Comparison of ENCODE assay signal across 24 cellular contexts in the genomic region with DNA sequence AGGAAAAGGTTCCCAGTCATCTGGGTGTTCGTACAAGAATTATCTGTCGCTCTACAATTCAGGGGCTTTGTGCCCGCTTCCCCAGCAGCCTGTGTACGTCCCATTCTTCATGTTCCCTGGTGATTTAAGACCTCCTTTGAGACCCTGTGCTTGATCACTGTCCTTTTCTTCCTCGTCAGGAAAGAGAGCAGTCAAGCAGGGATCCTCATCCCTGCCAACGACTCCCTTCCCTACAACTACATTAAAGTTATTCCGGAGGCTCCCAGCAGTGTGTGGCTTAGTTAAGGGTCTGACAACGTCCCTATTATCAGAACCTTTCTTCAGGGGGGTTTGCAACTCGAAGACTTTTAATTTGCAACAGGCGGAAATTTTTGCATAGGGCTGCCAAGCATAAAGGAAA.
DNase-seq lines count a peak whose midpoint lies in the region; ATAC-seq and TF ChIP-seq lines count a peak whose summit lies in the region.
"Had no signal": no experiment of that assay in that cellular context is flagged by ENCODE, and none has a peak within 500 bp of the region (broad histone marks: within the 10 kb centered on the region; RNA-seq: fewer than 3 reads in every experiment).

No MANE protein-coding gene starts in this region.

- H3K4me3 ChIP-seq in Caco-2 (ENCODE audit: low read depth, low read length) (no peak overlapping the region), OCI-LY7 (ENCODE audit: low read depth, low read length, poor library complexity, severe bottlenecking) (peak overlapping the region; percentile 17), endodermal cell (ENCODE audit: low read length) (no peak overlapping the region), neural progenitor cell (no peak overlapping the region)
- H3K4me3 ChIP-seq: coronary artery, GM23248, sigmoid colon had no signal

- CTCF ChIA-PET in Caco-2 (lab: Charles Lee), result no interaction called here
- CTCF ChIA-PET in OCI-LY7 (lab: Charles Lee; ENCODE audit: unreplicated experiment), result no interaction called here

- peaks cover 28% of the 10 kb centered on the region for H3K4me1 ChIP-seq in Caco-2
- peaks cover 45% of the 10 kb centered on the region for H3K4me1 ChIP-seq in OCI-LY7 (ENCODE audit: insufficient read depth, low read length, poor library complexity, severe bottlenecking)
- peaks cover 11% of the 10 kb centered on the region for H3K4me1 ChIP-seq in endodermal cell (ENCODE audit: control insufficient read depth, insufficient read depth, low read length)
- H3K4me1 ChIP-seq in neural progenitor cell, result peaks cover 10% of the 10 kb centered on the region
- H3K4me1 ChIP-seq: sigmoid colon had no signal

- H3K9ac ChIP-seq in endodermal cell (ENCODE audit: extremely low read depth, low read length, poor library complexity, severe bottlenecking) (no peak overlapping the region), neural progenitor cell (no peak overlapping the region)
- H3K9ac ChIP-seq: GM23248, SK-N-SH had no signal

- no peaks in the 10 kb centered on the region for H3F3A ChIP-seq in neural progenitor cell (ENCODE audit: low read depth)

- BruUV-seq in Caco-2 (replicated peaks; lab: Mats Ljungman, UMichigan), result no TSS peak
- no TSS peak for BruUV-seq in OCI-LY7 (replicated peaks; lab: Mats Ljungman, UMichigan)

- no peak overlapping the region for H3K27ac ChIP-seq in OCI-LY7 (ENCODE audit: low read depth, low read length, poor library complexity, severe bottlenecking)
- H3K27ac ChIP-seq in endodermal cell (ENCODE audit: low read depth, low read length), result no peak overlapping the region
- H3K27ac ChIP-seq in neural progenitor cell, result no peak overlapping the region
- H3K27ac ChIP-seq: brain microvascular endothelial cell, coronary artery, GM23248, RWPE1, sigmoid colon, VCaP had no signal

- H3K4me1 Mint-ChIP-seq in Caco-2 (ENCODE audit: low read depth, unreplicated experiment) (peaks cover 22% of the 10 kb centered on the region), endodermal cell (peaks cover 33% of the 10 kb centered on the region), neural progenitor cell (peaks cover 13% of the 10 kb centered on the region)
- peaks cover 95% of the 10 kb centered on the region for H3K4me1 Mint-ChIP-seq in stimulated activated naive CD8-positive, alpha-beta T cell treated with anti-CD3 and anti-CD28 coated beads, Interleukin-15, amount 100 ng/mL, for 72 hours

- H3K9me2 ChIP-seq in OCI-LY7 (ENCODE audit: insufficient read depth, low read length), result no peaks in the 10 kb centered on the region
- H3K9me2 ChIP-seq: SK-N-SH had no signal

- POLR2A ChIA-PET in Caco-2 (lab: Charles Lee) (no interaction called here), OCI-LY7 (lab: Charles Lee) (no interaction called here)

- ATAC-seq in stimulated activated naive CD8-positive, alpha-beta T cell treated with anti-CD3 and anti-CD28 coated beads, Interleukin-15, amount 100 ng/mL, for 72 hours, result no peak
- ATAC-seq: natural killer cell treated with Interleukin-12 subunit alpha and Interleukin-12 subunit beta and Interleukin-15 and Interleukin-18, amount 100 ng/mL, for 72 hours had no signal

- no peak for TF ChIP-seq CTCF in Caco-2 (IDR thresholded peaks at IDR 0.05; ENCODE audit: insufficient read depth in 1 of 2, low read depth in 1 of 2, low read length in 1 of 2, severe bottlenecking in 1 of 2, unreplicated experiment in 1 of 2)
- TF ChIP-seq CTCF in OCI-LY7 (conservative IDR thresholded peaks at IDR 0.05; ENCODE audit: low read length), result no peak
- no peak for TF ChIP-seq CTCF in endodermal cell (conservative IDR thresholded peaks at IDR 0.05)
- no peak for TF ChIP-seq CTCF in neural progenitor cell (IDR thresholded peaks at IDR 0.05)

- intact Hi-C loops in Caco-2 (cut with micrococcal nuclease; ENCODE audit: unreplicated experiment), result no loop called here
- intact Hi-C loops in OCI-LY7 (cut with micrococcal nuclease; ENCODE audit: unreplicated experiment), result no loop called here

- H3K9me3 Mint-ChIP-seq in Caco-2 (ENCODE audit: unreplicated experiment) (peaks cover 8% of the 10 kb centered on the region), endodermal cell (no peaks in the 10 kb centered on the region), neural progenitor cell (no peaks in the 10 kb centered on the region)
- no peaks in the 10 kb centered on the region for H3K9me3 Mint-ChIP-seq in stimulated activated naive CD8-positive, alpha-beta T cell treated with anti-CD3 and anti-CD28 coated beads, Interleukin-15, amount 100 ng/mL, for 72 hours
- H3K9me3 Mint-ChIP-seq: CD8-positive, alpha-beta memory T cell; natural killer cell treated with Interleukin-12 subunit alpha and Interleukin-12 subunit beta and Interleukin-15 and Interleukin-18, amount 100 ng/mL, for 72 hours; T-helper 2 cell treated with Interferon-gamma antibody and Interleukin-4, amounts not matched to agents 5 μg/mL and 100 μg/mL, for 36 hours had no signal

- H3K27me3 ChIP-seq in Caco-2 (replicated peaks; ENCODE audit: control insufficient read depth, insufficient read depth, low read length) (no peaks in the 10 kb centered on the region), endodermal cell (ENCODE audit: control insufficient read depth, insufficient read depth, low read length, poor library complexity, severe bottlenecking) (no peaks in the 10 kb centered on the region), neural progenitor cell (no peaks in the 10 kb centered on the region)
- H3K27me3 ChIP-seq: brain microvascular endothelial cell, sigmoid colon had no signal

- H3K36me3 ChIP-seq in Caco-2 (ENCODE audit: control insufficient read depth, insufficient read depth, low read length) (no peaks in the 10 kb centered on the region), OCI-LY7 (ENCODE audit: insufficient read depth, low read length) (no peaks in the 10 kb centered on the region), endodermal cell (ENCODE audit: control insufficient read depth, insufficient read depth, low read length) (no peaks in the 10 kb centered on the region), neural progenitor cell (no peaks in the 10 kb centered on the region)
- H3K36me3 ChIP-seq: brain microvascular endothelial cell, sigmoid colon had no signal

- H3K79me2 ChIP-seq in OCI-LY7 (ENCODE audit: insufficient read depth, low read depth, low read length) (peaks cover 26% of the 10 kb centered on the region; the same call in 1 of the 2 replicates), neural progenitor cell (ENCODE audit: low read depth) (no peaks in the 10 kb centered on the region)

- H3K27me3 Mint-ChIP-seq in Caco-2 (ENCODE audit: insufficient read depth, unreplicated experiment) (no peaks in the 10 kb centered on the region), endodermal cell (ENCODE audit: insufficient read depth) (no peaks in the 10 kb centered on the region), neural progenitor cell (ENCODE audit: insufficient read depth, low read depth) (peaks cover 2% of the 10 kb centered on the region)
- H3K27me3 Mint-ChIP-seq in stimulated activated naive CD8-positive, alpha-beta T cell treated with anti-CD3 and anti-CD28 coated beads, Interleukin-15, amount 100 ng/mL, for 72 hours, result no peaks in the 10 kb centered on the region
- H3K27me3 Mint-ChIP-seq: CD8-positive, alpha-beta memory T cell; natural killer cell treated with Interleukin-12 subunit alpha and Interleukin-12 subunit beta and Interleukin-15 and Interleukin-18, amount 100 ng/mL, for 72 hours had no signal

- H3K27ac Mint-ChIP-seq in Caco-2 (ENCODE audit: unreplicated experiment), result peak overlapping the region; percentile 57
- peak overlapping the region; percentile 43 for H3K27ac Mint-ChIP-seq in endodermal cell
- peak overlapping the region; percentile 50 for H3K27ac Mint-ChIP-seq in neural progenitor cell
- H3K27ac Mint-ChIP-seq in stimulated activated naive CD8-positive, alpha-beta T cell treated with anti-CD3 and anti-CD28 coated beads, Interleukin-15, amount 100 ng/mL, for 72 hours, result no peak overlapping the region
- H3K27ac Mint-ChIP-seq: natural killer cell treated with Interleukin-12 subunit alpha and Interleukin-12 subunit beta and Interleukin-15 and Interleukin-18, amount 100 ng/mL, for 72 hours; T-helper 2 cell treated with Interferon-gamma antibody and Interleukin-4, amounts not matched to agents 5 μg/mL and 100 μg/mL, for 36 hours had no signal

- no peak overlapping the region for H2AFZ ChIP-seq in OCI-LY7 (ENCODE audit: low read length)
- H2AFZ ChIP-seq in neural progenitor cell (replicated peaks), result no peak overlapping the region
- H2AFZ ChIP-seq: GM23248 had no signal

- H3K9me3 ChIP-seq in Caco-2, result no peaks in the 10 kb centered on the region
- no peaks in the 10 kb centered on the region for H3K9me3 ChIP-seq in OCI-LY7 (ENCODE audit: low read length)
- H3K9me3 ChIP-seq in endodermal cell (ENCODE audit: control insufficient read depth, low read length), result no peaks in the 10 kb centered on the region
- no peaks in the 10 kb centered on the region for H3K9me3 ChIP-seq in neural progenitor cell (ENCODE audit: low read depth)
- H3K9me3 ChIP-seq: sigmoid colon, SK-N-SH had no signal

- WGBS in endodermal cell (ENCODE audit: insufficient coverage in 1 of 2, insufficient read length in 1 of 2), 2 experiments, result 61% methylated on average over 9 to 10 of the region's 10 CpGs

- no peak overlapping the region for H3K4me3 Mint-ChIP-seq in Caco-2 (ENCODE audit: unreplicated experiment)
- H3K4me3 Mint-ChIP-seq in endodermal cell, result no peak overlapping the region
- H3K4me3 Mint-ChIP-seq in neural progenitor cell, result peak overlapping the region; percentile 3
- H3K4me3 Mint-ChIP-seq in stimulated activated naive CD8-positive, alpha-beta T cell treated with anti-CD3 and anti-CD28 coated beads, Interleukin-15, amount 100 ng/mL, for 72 hours, result no peak overlapping the region
- H3K4me3 Mint-ChIP-seq: CD8-positive, alpha-beta memory T cell; natural killer cell treated with Interleukin-12 subunit alpha and Interleukin-12 subunit beta and Interleukin-15 and Interleukin-18, amount 100 ng/mL, for 72 hours; T-helper 2 cell treated with Interferon-gamma antibody and Interleukin-4, amounts not matched to agents 5 μg/mL and 100 μg/mL, for 36 hours had no signal

- peak overlapping the region; percentile 68 for H3K4me2 ChIP-seq in OCI-LY7 (ENCODE audit: low read length)
- no peak overlapping the region for H3K4me2 ChIP-seq in neural progenitor cell
- H3K4me2 ChIP-seq: SK-N-SH had no signal

- DNase-seq in Caco-2 (no peak), OCI-LY7 (ENCODE audit: low spot score) (peak; percentile 23), endodermal cell (no peak), neural progenitor cell (ENCODE audit: low spot score) (peak; percentile 43), NCI-H146 treated with DMSO at 0.1 percent for 48 hours (lab: John Stamatoyannopoulos, UW; ENCODE audit: unreplicated experiment) (no peak), RKO (ENCODE audit: low spot score) (no peak)
- no peak for DNase-seq in stimulated activated naive CD8-positive, alpha-beta T cell treated with anti-CD3 and anti-CD28 coated beads, Interleukin-15, amount 100 ng/mL, for 72 hours
- DNase-seq: brain microvascular endothelial cell; CD8-positive, alpha-beta memory T cell; GM23248; kidney glomerular epithelial cell; mesenchymal stem cell; NCI-H1092; NCI-H2081 treated with DMSO at 0.1 percent for 48 hours; NCI-H446; posterior cingulate gyrus; sigmoid colon; SK-N-SH; substantia nigra had no signal

- H3K36me3 Mint-ChIP-seq in Caco-2 (ENCODE audit: insufficient read depth, unreplicated experiment) (peaks cover 6% of the 10 kb centered on the region), endodermal cell (ENCODE audit: low read depth) (peaks cover 2% of the 10 kb centered on the region), neural progenitor cell (peaks cover 2% of the 10 kb centered on the region)
- H3K36me3 Mint-ChIP-seq: natural killer cell treated with Interleukin-12 subunit alpha and Interleukin-12 subunit beta and Interleukin-15 and Interleukin-18, amount 100 ng/mL, for 72 hours had no signal

- no peaks in the 10 kb centered on the region for H4K20me1 ChIP-seq in OCI-LY7 (ENCODE audit: insufficient read depth, low read length)
- H4K20me1 ChIP-seq in neural progenitor cell (ENCODE audit: low read depth), result peaks cover 17% of the 10 kb centered on the region

Comparison
In these comparisons a context has a peak if more than half of its experiments do, and no peak if none do; other contexts are left out.
1. DNase-seq: peak in OCI-LY7 (single experiment) and neural progenitor cell (single experiment); none in Caco-2 (0 of 2), endodermal cell (single experiment), NCI-H146 treated with DMSO at 0.1 percent for 48 hours (single experiment), stimulated activated naive CD8-positive, alpha-beta T cell treated with anti-CD3 and anti-CD28 coated beads, Interleukin-15, amount 100 ng/mL, for 72 hours (0 of 2) and RKO (single experiment).
2. H3K27ac Mint-ChIP-seq: peak in Caco-2 (single experiment), endodermal cell (single experiment) and neural progenitor cell (single experiment); none in stimulated activated naive CD8-positive, alpha-beta T cell treated with anti-CD3 and anti-CD28 coated beads, Interleukin-15, amount 100 ng/mL, for 72 hours (0 of 2).